In the genomic region with DNA sequence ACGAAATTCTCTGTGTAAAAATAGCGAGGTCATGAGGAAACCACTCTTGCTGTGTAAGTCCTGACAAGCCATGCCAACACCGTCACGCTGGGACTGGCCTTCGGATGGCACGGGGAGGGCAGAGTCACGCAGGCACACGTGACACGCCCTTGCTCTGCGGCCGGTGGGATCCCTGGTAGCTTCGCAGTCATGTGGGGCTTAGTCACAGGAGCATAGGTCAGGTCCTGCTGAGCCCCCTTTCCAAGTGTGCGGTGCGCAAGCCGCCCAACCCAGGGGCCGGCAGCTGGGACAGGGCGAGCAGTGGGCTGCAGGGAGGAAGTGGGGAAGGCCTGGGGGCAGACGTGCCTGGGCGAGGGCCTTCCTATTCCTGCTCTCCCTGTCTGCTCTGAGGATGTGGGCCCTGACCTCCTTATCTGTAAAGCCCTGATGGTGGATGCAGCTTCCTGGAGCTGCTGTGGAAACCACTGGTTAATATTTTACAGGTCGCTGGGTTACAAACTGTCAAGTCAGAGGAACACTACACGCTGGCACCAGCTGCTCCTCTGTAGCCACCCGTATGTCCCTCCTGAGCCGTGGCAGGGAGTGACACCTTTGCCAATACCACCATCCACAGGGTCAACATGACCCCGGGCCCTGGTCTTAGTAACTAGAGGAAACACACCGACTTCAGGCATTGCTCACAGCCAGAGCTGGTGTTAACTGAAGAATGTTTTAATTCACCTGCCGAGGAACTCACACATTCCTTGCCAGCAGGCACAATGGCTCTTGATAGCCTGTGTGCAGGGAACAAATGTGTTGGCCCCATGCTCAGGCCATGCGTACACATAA, we compare ENCODE assay signal across 9 cellular contexts. TPM values are rescaled to one million over a fixed set of nuclear protein-coding genes. Genes with fewer than 3 reads are reported as not detected.
A peak's percentile ranks its signal among the peaks of the same experiment; 100 is the strongest.
DNase-seq lines count a peak whose midpoint lies in the region; ATAC-seq lines count a peak whose summit lies in the region.
"Had no signal": no experiment of that assay in that cellular context is flagged by ENCODE, and none has a peak within 500 bp of the region (broad histone marks: within the 10 kb centered on the region; RNA-seq: fewer than 3 reads in every experiment).

No MANE protein-coding gene starts in this region.

- H3K36me3 Mint-ChIP-seq in activated CD4-positive, alpha-beta T cell treated with anti-CD3 and anti-CD28 coated beads for 36 hours (ENCODE audit: low read depth): peaks cover 53% of the 10 kb centered on the region

- peaks cover 3% of the 10 kb centered on the region for H3K9me3 Mint-ChIP-seq in activated CD4-positive, alpha-beta T cell treated with anti-CD3 and anti-CD28 coated beads for 36 hours (ENCODE audit: low read depth)

- peaks cover under 1 to 12% of the 10 kb centered on the region in 2 donors for H3K36me3 ChIP-seq in duodenal mucosa (ENCODE audit: control insufficient read depth in 1 of 2, insufficient read depth in 2 of 2, low read length in 2 of 2)
- no peaks in the 10 kb centered on the region for H3K36me3 ChIP-seq in aorta (ENCODE audit: control insufficient read depth in 1 of 2, insufficient read depth in 2 of 2, low read length in 1 of 2)
- H3K36me3 ChIP-seq: cardiac muscle cell had no signal

- intact Hi-C loops in activated CD4-positive, alpha-beta T cell treated with anti-CD3 and anti-CD28 coated beads for 36 hours (cut with DNase I, micrococcal nuclease): no loop called here
- intact Hi-C loops in aorta (cut with DNase I): no loop called here

- H3K9me3 ChIP-seq in duodenal mucosa (ENCODE audit: control insufficient read depth in 1 of 2, low read length in 2 of 2): no peaks in the 10 kb centered on the region
- no peaks in the 10 kb centered on the region for H3K9me3 ChIP-seq in aorta (ENCODE audit: control insufficient read depth, low read length)

- H3K4me3 ChIP-seq in duodenal mucosa (ENCODE audit: low read depth in 1 of 2, low read length in 2 of 2): peak overlapping the region; percentile 2 to 3
- no peak overlapping the region for H3K4me3 ChIP-seq in aorta (ENCODE audit: low read length in 2 of 2)
- H3K4me3 ChIP-seq: cardiac muscle cell had no signal

- peaks cover 35 to 36% of the 10 kb centered on the region in 2 donors for H3K4me1 ChIP-seq in duodenal mucosa (ENCODE audit: control insufficient read depth in 1 of 2, insufficient read depth in 2 of 2, low read length in 2 of 2)
- no peaks in the 10 kb centered on the region for H3K4me1 ChIP-seq in aorta (ENCODE audit: control insufficient read depth in 1 of 2, insufficient read depth in 2 of 2, low read length in 2 of 2)

- H3K4me3 Mint-ChIP-seq in activated CD4-positive, alpha-beta T cell treated with anti-CD3 and anti-CD28 coated beads for 36 hours: no peak overlapping the region

- H3K27ac ChIP-seq in duodenal mucosa (ENCODE audit: low read depth, low read length): peak overlapping the region; percentile 88
- H3K27ac ChIP-seq in aorta (ENCODE audit: low read depth in 1 of 2, low read length in 2 of 2): peak overlapping the region in 1 of 2 donors; percentile 43
- H3K27ac ChIP-seq: cardiac muscle cell had no signal

- DNase-seq in activated CD4-positive, alpha-beta T cell treated with anti-CD3 and anti-CD28 coated beads for 36 hours: peak; percentile 52
- DNase-seq in activated CD4-positive, alpha-beta T cell treated with anti-CD3 and anti-CD28 coated beads, Interleukin-2, amount 50 U/mL, for 4 hours: no peak
- DNase-seq in SIG-M5 (lab: John Stamatoyannopoulos, UW) (peak; percentile 83), mucosa of gallbladder (ENCODE audit: low spot score) (peak; percentile 93), aorta (peak; percentile 89 to 96), NCI-H1048 (lab: John Stamatoyannopoulos, UW) (no peak)

- peak overlapping the region; percentile 46 to 63 for H3K9ac ChIP-seq in duodenal mucosa (ENCODE audit: low read depth in 1 of 2, low read length in 2 of 2)

- ATAC-seq in activated CD4-positive, alpha-beta T cell treated with anti-CD3 and anti-CD28 coated beads for 36 hours: peak; percentile 59
- peak; percentile 92 for ATAC-seq in HG03066 (IDR thresholded peaks at IDR 0.05; ENCODE audit: low read depth, unreplicated experiment)
- ATAC-seq in aorta (ENCODE audit: low FRiP score): peak; percentile 84

- peak overlapping the region; percentile 38 for H3K27ac Mint-ChIP-seq in activated CD4-positive, alpha-beta T cell treated with anti-CD3 and anti-CD28 coated beads for 36 hours

- CTCF ChIA-PET in activated CD4-positive, alpha-beta T cell treated with anti-CD3 and anti-CD28 coated beads for 36 hours (lab: Charles Lee): interaction anchor here (0.6 to 2.1 kb wide), 7 partner anchors 9 to 79 kb away, joined by 3 to 14 read pairs (median 4); no protein-coding TSS in a partner anchor

- peaks cover 79% of the 10 kb centered on the region for H3K4me1 Mint-ChIP-seq in activated CD4-positive, alpha-beta T cell treated with anti-CD3 and anti-CD28 coated beads for 36 hours

- H3K27me3 Mint-ChIP-seq in activated CD4-positive, alpha-beta T cell treated with anti-CD3 and anti-CD28 coated beads for 36 hours: no peaks in the 10 kb centered on the region

- 79 to 81% methylated on average over 27 of the region's 27 CpGs for WGBS in aorta, 2 donors

- POLR2A ChIA-PET in activated CD4-positive, alpha-beta T cell treated with anti-CD3 and anti-CD28 coated beads for 36 hours (lab: Charles Lee): interaction anchor here (0.6 kb wide), 2 partner anchors 9 to 11 kb away, joined by 3 read pairs; no protein-coding TSS in a partner anchor

- no peaks in the 10 kb centered on the region for H3K27me3 ChIP-seq in duodenal mucosa (ENCODE audit: control insufficient read depth in 1 of 2, insufficient read depth in 2 of 2, low read length in 2 of 2)
- no peaks in the 10 kb centered on the region for H3K27me3 ChIP-seq in aorta (ENCODE audit: control insufficient read depth in 1 of 2, insufficient read depth in 2 of 2, low read length in 1 of 2)
- H3K27me3 ChIP-seq: cardiac muscle cell had no signal

RNA-seq across cellular contexts. Expression of gene MBP, which starts 17.8 kb away (rescaled TPM):
- total RNA-seq in activated CD4-positive, alpha-beta T cell treated with anti-CD3 and anti-CD28 coated beads for 36 hours: 10 to 100 TPM; 47.0 to 65.7 TPM
- total RNA-seq in mucosa of gallbladder (91.4 TPM), aorta (10 to 100 TPM; 43.8 to 62.7 TPM)
- 1 to 10 TPM; 9.1 to 9.4 TPM for polyA plus RNA-seq in aorta

Comparison
In these comparisons a context has a peak if more than half of its experiments do, and no peak if none do; other contexts are left out.
1. DNase-seq: peak in activated CD4-positive, alpha-beta T cell treated with anti-CD3 and anti-CD28 coated beads for 36 hours (single experiment), SIG-M5 (single experiment), mucosa of gallbladder (single experiment) and aorta (2 of 2); none in activated CD4-positive, alpha-beta T cell treated with anti-CD3 and anti-CD28 coated beads, Interleukin-2, amount 50 U/mL, for 4 hours (0 of 2) and NCI-H1048 (single experiment).
2. H3K4me3 ChIP-seq: peak in duodenal mucosa (2 of 2); none in aorta (0 of 2).
3. Peak in every context shown above with its lines, with median percentiles within 50 percentile points of each other: ATAC-seq.